19 cellular contexts compared by ENCODE assay signal in the genomic region with DNA sequence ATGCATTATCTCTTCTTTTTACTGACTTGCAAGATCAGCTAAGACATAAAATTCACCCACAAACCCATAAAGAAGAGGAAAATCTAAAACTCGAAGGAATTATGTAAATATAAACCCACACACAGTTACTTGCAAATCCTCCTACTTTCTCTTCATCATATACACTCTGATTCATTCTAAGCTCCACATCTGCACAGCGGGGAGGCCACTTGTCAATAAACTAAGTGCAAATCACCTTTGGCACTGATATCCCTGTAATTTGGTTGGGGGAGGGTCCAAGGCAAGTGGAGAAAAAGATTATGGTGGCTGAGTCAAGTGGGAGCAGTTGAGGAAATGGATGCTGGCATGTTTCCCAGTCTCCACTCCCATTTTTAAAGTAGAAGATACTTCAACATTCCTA.
A peak's percentile ranks its signal among the peaks of the same experiment; 100 is the strongest.
DNase-seq lines count a peak whose midpoint lies in the region; ATAC-seq lines count a peak whose summit lies in the region.
"Had no signal": no experiment of that assay in that cellular context is flagged by ENCODE, and none has a peak within 500 bp of the region (broad histone marks: within the 10 kb centered on the region; RNA-seq: fewer than 3 reads in every experiment).

No MANE protein-coding gene starts in this region.

- DNase-seq in DMS79 treated with DMSO at 0.1 percent for 48 hours (lab: John Stamatoyannopoulos, UW) (peak; percentile 88), NCI-H1092 (lab: John Stamatoyannopoulos, UW) (peak; percentile 36), NCI-H345 treated with DMSO at 0.1 percent for 48 hours (lab: John Stamatoyannopoulos, UW; ENCODE audit: unreplicated experiment) (peak; percentile 35), left colon (no peak), mucosa of gallbladder (ENCODE audit: low spot score) (no peak), activated T-cell treated with anti-CD3 and anti-CD28 coated beads for 4 hours (no peak), CD1c-positive myeloid dendritic cell (ENCODE audit: extremely low spot score) (no peak), medulla oblongata (ENCODE audit: extremely low spot score) (no peak)
- DNase-seq: CD4-positive, CD25-positive, alpha-beta regulatory T cell; DND-41; GF-D8; GOT3; KG1; NCI-H1436; NCI-H2029 treated with DMSO at 0.1 percent for 48 hours; NCI-H446 treated with DMSO at 0.1 percent for 48 hours; NCI-H82; SW 1271 had no signal

- intact Hi-C loops in left colon (cut with DNase I, micrococcal nuclease): no loop called here

- peak; percentile 48 for ATAC-seq in left colon
- ATAC-seq: Panc1 had no signal

Comparison
In these comparisons a context has a peak if more than half of its experiments do, and no peak if none do; other contexts are left out.
1. DNase-seq: peak in DMS79 treated with DMSO at 0.1 percent for 48 hours (single experiment), NCI-H1092 (single experiment) and NCI-H345 treated with DMSO at 0.1 percent for 48 hours (single experiment); none in left colon (0 of 2), mucosa of gallbladder (single experiment), activated T-cell treated with anti-CD3 and anti-CD28 coated beads for 4 hours (single experiment), CD1c-positive myeloid dendritic cell (single experiment) and medulla oblongata (single experiment).